Comparison of ENCODE assay signal across 1 cellular context in the genomic region with DNA sequence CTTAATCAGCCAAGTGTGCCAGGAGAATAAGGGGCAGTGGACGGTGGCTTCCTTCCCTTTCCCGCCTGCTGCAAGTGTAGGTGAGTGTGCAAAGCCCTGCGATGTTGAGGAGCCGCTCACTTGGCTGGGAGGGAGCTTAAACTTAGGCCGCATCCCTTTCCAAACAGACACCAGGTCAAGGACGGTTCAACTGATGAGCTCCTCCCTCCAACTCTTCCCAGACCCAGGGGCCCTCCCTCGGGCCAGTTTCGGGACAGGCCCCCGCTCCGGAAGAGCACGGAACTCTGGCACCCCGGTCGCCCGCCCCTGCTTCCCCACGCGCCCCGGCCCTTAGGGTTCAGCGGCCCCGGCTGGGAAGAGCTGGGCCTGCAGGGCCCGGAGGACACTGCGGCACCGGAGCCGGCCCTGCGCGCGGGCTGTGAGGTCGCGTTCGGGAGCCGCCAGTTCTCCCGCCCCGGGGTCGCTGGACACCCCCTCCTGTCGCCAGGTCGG.
TF ChIP-seq lines count a peak whose summit lies in the region.

No MANE protein-coding gene starts in this region.

TF ChIP-seq in GM12878, 131 proteins besides CTCF, POLR2A, EP300 and RAD21 (continued from another document):
- TF ChIP-seq ZBTB4 (CRISPR knock-in tag; IDR thresholded peaks at IDR 0.05) (no peak), ZSCAN29 (IDR thresholded peaks at IDR 0.05) (no peak), RELA (IDR thresholded peaks at IDR 0.05; ENCODE audit: borderline replicate concordance, partially characterized antibody) (no peak), EGR1 (IDR thresholded peaks at IDR 0.05; ENCODE audit: borderline replicate concordance in 1 of 2, low read depth in 2 of 2, low read length in 2 of 2) (no peak), YY1 (IDR thresholded peaks at IDR 0.05; ENCODE audit: low read depth, low read length) (no peak), TAF1 (IDR thresholded peaks at IDR 0.05; ENCODE audit: borderline replicate concordance, low read depth, low read length) (no peak), MYC (IDR thresholded peaks at IDR 0.05; ENCODE audit: insufficient read depth, insufficient read length, insufficient replicate concordance, low read length, severe bottlenecking) (peak; percentile 1), JUNB (IDR thresholded peaks at IDR 0.05) (no peak), SMARCA5 (IDR thresholded peaks at IDR 0.05) (peak; percentile 34; the same call in 1 of the 2 replicates), JUND (IDR thresholded peaks at IDR 0.05; ENCODE audit: low read depth, low read length) (no peak), ATF7 (IDR thresholded peaks at IDR 0.05; ENCODE audit: low read depth) (no peak), GATAD2B (conservative IDR thresholded peaks at IDR 0.05; ENCODE audit: low read depth) (0 out of 2 replicates have a peak, but pooled peaks have one; percentile 30), EED (IDR thresholded peaks at IDR 0.05; ENCODE audit: low read depth) (no peak), TBL1XR1 (IDR thresholded peaks at IDR 0.05; ENCODE audit: low read depth, low read length) (no peak), SMAD1 (IDR thresholded peaks at IDR 0.05; ENCODE audit: low read depth, partially characterized antibody) (no peak), MTA3 (IDR thresholded peaks at IDR 0.05; ENCODE audit: borderline replicate concordance, low read length) (no peak), RELB (IDR thresholded peaks at IDR 0.05; ENCODE audit: low read depth) (no peak), CEBPB (IDR thresholded peaks at IDR 0.05; ENCODE audit: borderline replicate concordance in 1 of 2, low read depth in 2 of 2, low read length in 2 of 2) (no peak), EZH2 (IDR thresholded peaks at IDR 0.05; ENCODE audit: borderline replicate concordance, control insufficient read depth, low read depth, low read length) (no peak), NBN (IDR thresholded peaks at IDR 0.05) (0 out of 2 replicates have a peak, but pooled peaks have one; percentile 19), LARP7 (IDR thresholded peaks at IDR 0.05) (no peak), SREBF2 (IDR thresholded peaks at IDR 0.05; ENCODE audit: low read length) (no peak), CREM (IDR thresholded peaks at IDR 0.05; ENCODE audit: low read depth) (no peak), ZNF24 (IDR thresholded peaks at IDR 0.05) (no peak), ATF3 (IDR thresholded peaks at IDR 0.05; ENCODE audit: borderline replicate concordance, extremely low read depth, low read depth, low read length) (no peak), ESRRA (IDR thresholded peaks at IDR 0.05; ENCODE audit: low read length) (no peak), CBX3 (IDR thresholded peaks at IDR 0.05; ENCODE audit: borderline replicate concordance, low read depth) (no peak), ZBED1 (IDR thresholded peaks at IDR 0.05; ENCODE audit: borderline replicate concordance) (no peak), NR2C1 (IDR thresholded peaks at IDR 0.05) (no peak)
- TF ChIP-seq, protein P1, sequence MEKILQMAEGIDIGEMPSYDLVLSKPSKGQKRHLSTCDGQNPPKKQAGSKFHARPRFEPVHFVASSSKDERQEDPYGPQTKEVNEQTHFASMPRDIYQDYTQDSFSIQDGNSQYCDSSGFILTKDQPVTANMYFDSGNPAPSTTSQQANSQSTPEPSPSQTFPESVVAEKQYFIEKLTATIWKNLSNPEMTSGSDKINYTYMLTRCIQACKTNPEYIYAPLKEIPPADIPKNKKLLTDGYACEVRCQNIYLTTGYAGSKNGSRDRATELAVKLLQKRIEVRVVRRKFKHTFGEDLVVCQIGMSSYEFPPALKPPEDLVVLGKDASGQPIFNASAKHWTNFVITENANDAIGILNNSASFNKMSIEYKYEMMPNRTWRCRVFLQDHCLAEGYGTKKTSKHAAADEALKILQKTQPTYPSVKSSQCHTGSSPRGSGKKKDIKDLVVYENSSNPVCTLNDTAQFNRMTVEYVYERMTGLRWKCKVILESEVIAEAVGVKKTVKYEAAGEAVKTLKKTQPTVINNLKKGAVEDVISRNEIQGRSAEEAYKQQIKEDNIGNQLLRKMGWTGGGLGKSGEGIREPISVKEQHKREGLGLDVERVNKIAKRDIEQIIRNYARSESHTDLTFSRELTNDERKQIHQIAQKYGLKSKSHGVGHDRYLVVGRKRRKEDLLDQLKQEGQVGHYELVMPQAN (conservative IDR thresholded peaks at IDR 0.05): 0 out of 2 replicates have a peak, but pooled peaks have one; percentile 26
- TF ChIP-seq, protein P2, sequence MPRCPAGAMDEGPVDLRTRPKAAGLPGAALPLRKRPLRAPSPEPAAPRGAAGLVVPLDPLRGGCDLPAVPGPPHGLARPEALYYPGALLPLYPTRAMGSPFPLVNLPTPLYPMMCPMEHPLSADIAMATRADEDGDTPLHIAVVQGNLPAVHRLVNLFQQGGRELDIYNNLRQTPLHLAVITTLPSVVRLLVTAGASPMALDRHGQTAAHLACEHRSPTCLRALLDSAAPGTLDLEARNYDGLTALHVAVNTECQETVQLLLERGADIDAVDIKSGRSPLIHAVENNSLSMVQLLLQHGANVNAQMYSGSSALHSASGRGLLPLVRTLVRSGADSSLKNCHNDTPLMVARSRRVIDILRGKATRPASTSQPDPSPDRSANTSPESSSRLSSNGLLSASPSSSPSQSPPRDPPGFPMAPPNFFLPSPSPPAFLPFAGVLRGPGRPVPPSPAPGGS (IDR thresholded peaks at IDR 0.05; ENCODE audit: borderline replicate concordance, insufficient read depth, low read depth, low read length, poor library complexity, severe bottlenecking): no peak
